ENCODE assay signal across 12 cellular contexts in the genomic region with DNA sequence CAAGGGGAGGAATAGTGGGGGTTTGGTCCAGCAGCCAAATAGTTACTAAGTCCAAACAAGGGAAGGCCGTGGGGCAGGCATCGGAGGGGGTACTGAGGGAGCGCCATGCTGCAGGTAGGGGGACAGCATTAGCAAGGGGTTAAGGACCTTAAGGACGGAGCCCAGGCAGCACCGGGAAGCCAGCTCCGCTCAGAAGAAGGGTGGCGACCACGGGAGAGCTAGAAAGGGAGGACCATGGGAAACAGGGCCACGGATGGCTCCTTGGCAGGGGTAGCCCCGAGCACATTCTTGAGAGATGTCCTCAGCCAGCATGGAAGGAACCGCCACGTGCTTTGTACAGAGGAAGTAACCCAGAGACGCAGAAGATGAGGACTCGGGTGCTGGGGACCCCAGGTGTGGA.
DNase-seq lines count a peak whose midpoint lies in the region; ATAC-seq and TF ChIP-seq lines count a peak whose summit lies in the region.
"Had no signal": no experiment of that assay in that cellular context is flagged by ENCODE, and none has a peak within 500 bp of the region (broad histone marks: within the 10 kb centered on the region; RNA-seq: fewer than 3 reads in every experiment).

No MANE protein-coding gene starts in this region.

- H3K4me3 Mint-ChIP-seq in H9 = no peak overlapping the region
- H3K4me3 Mint-ChIP-seq in central memory CD8-positive, alpha-beta T cell = no peak overlapping the region
- H3K4me3 Mint-ChIP-seq: CD8-positive, alpha-beta memory T cell had no signal

- no peak overlapping the region for H2BK120ac ChIP-seq in H9 (ENCODE audit: low read depth, low read length, poor library complexity, severe bottlenecking)

- intact Hi-C loops in left ventricle myocardium superior (cut with micrococcal nuclease) = loop anchor here (10.0 kb wide), 1 partner anchor 49 kb away; no protein-coding TSS in a partner anchor

- H3K27ac Mint-ChIP-seq in H9 = peak overlapping the region; percentile 50 to 89 (median 70); a peak in 4 of 7 replicates
- peak overlapping the region; percentile 44 for H3K27ac Mint-ChIP-seq in central memory CD8-positive, alpha-beta T cell (ENCODE audit: low read depth)

- no peak for ATAC-seq in central memory CD8-positive, alpha-beta T cell (replicated peaks; ENCODE audit: extremely low read depth, poor library complexity, severe bottlenecking)
- ATAC-seq in left ventricle myocardium superior = peak; percentile 25
- no peak for ATAC-seq in GM21390 (IDR thresholded peaks at IDR 0.05; ENCODE audit: unreplicated experiment)
- ATAC-seq: pancreas had no signal

- H4K20me1 ChIP-seq in H9 (ENCODE audit: control insufficient read depth, insufficient read depth, insufficient read length) = no peaks in the 10 kb centered on the region

- peak overlapping the region; percentile 19; the same call in 1 of the 2 replicates for H3K14ac ChIP-seq in H9 (ENCODE audit: insufficient read depth, low read length)

- no peak overlapping the region for H2BK15ac ChIP-seq in H9 (ENCODE audit: low read depth, low read length)

- peaks cover 0 to under 1% of the 10 kb centered on the region in 2 donors for H3K36me3 ChIP-seq in stomach smooth muscle (ENCODE audit: control insufficient read depth in 2 of 2, insufficient read depth in 2 of 2, low read length in 2 of 2)

- H3K27me3 ChIP-seq in H9 (ENCODE audit: insufficient read depth, low read length) (no peaks in the 10 kb centered on the region), stomach smooth muscle (ENCODE audit: control insufficient read depth in 1 of 2, insufficient read depth in 2 of 2, low read length in 2 of 2) (no peaks in the 10 kb centered on the region)
- H3K27me3 ChIP-seq: pancreas had no signal

- no peak overlapping the region for H2BK20ac ChIP-seq in H9 (ENCODE audit: low read depth, low read length, poor library complexity, severe bottlenecking)

- peaks cover 24 to 33% of the 10 kb centered on the region in 2 experiments for H3K4me1 Mint-ChIP-seq in H9
- no peaks in the 10 kb centered on the region for H3K4me1 Mint-ChIP-seq in central memory CD8-positive, alpha-beta T cell

- H4K8ac ChIP-seq in H9 (replicated peaks; ENCODE audit: insufficient read length, low read depth, low read length) = no peak overlapping the region

- no peaks in the 10 kb centered on the region for H3K27me3 Mint-ChIP-seq in H9 (ENCODE audit: low read depth)
- H3K27me3 Mint-ChIP-seq in central memory CD8-positive, alpha-beta T cell = no peaks in the 10 kb centered on the region
- H3K27me3 Mint-ChIP-seq: CD8-positive, alpha-beta memory T cell had no signal

- H3K4me1 ChIP-seq in H9 (ENCODE audit: insufficient read depth, low read length) (peaks cover 2% of the 10 kb centered on the region; the same call in 1 of the 2 replicates), stomach smooth muscle (ENCODE audit: control insufficient read depth, insufficient read depth, low read length) (peaks cover 57% of the 10 kb centered on the region)

- H2AK5ac ChIP-seq in H9 (ENCODE audit: insufficient read length, low read length) = no peak overlapping the region

- H3K27ac ChIP-seq in H9 (ENCODE audit: insufficient read length, low read depth, low read length) (no peak overlapping the region), stomach smooth muscle (ENCODE audit: low read length) (peak overlapping the region; percentile 75)

- no peak overlapping the region for H2BK12ac ChIP-seq in H9 (ENCODE audit: insufficient read length, low read depth, low read length)

- H3K23ac ChIP-seq in H9 (ENCODE audit: insufficient read length, low read depth, low read length) = no peak overlapping the region

- no CpG with 5 or more reads among the region's 14 CpGs for WGBS in H9 (ENCODE audit: extremely low coverage, insufficient read length, low lambda C conversion rate)

- H3K9me3 ChIP-seq in H9 (ENCODE audit: control insufficient read depth, low read depth, low read length) (no peaks in the 10 kb centered on the region), stomach smooth muscle (ENCODE audit: control insufficient read depth in 2 of 2, low read length in 2 of 2) (no peaks in the 10 kb centered on the region)
- H3K9me3 ChIP-seq: pancreas had no signal

- no peak for TF ChIP-seq CTCF in H9 (conservative IDR thresholded peaks at IDR 0.05)

- no peaks in the 10 kb centered on the region for H3K79me2 ChIP-seq in H9 (ENCODE audit: insufficient read depth, low read length)

- H4K5ac ChIP-seq in H9 (ENCODE audit: insufficient read length, low read depth, low read length) = no peak overlapping the region

- H3K4ac ChIP-seq in H9 (ENCODE audit: low read depth, low read length) = no peak overlapping the region

- in situ Hi-C loops in KBM-7 (cut with MboI; ENCODE audit: low pct_unique_long_range_greater_than_20kb, low sequenced_read_pairs) = no loop called here

- no peak overlapping the region for H3T11ph ChIP-seq in H9 (ENCODE audit: low read length)

- H3K79me1 ChIP-seq in H9 (ENCODE audit: insufficient read depth, low read depth, low read length, poor library complexity, severe bottlenecking) = no peaks in the 10 kb centered on the region

- no peak overlapping the region for H2BK5ac ChIP-seq in H9 (ENCODE audit: insufficient read length, low read length)

- no peak for DNase-seq in H9
- no peak for DNase-seq in central memory CD8-positive, alpha-beta T cell (ENCODE audit: low spot score in 2 of 2)
- no peak for DNase-seq in left ventricle myocardium superior
- no peak for DNase-seq in UCSD-AML1 (lab: John Stamatoyannopoulos, UW; ENCODE audit: unreplicated experiment)
- no peak for DNase-seq in KBM-7
- DNase-seq in COR-L47 (lab: John Stamatoyannopoulos, UW) = no peak
- DNase-seq: CD8-positive, alpha-beta memory T cell; NCI-H2029; T1000 had no signal

- H3K9me3 Mint-ChIP-seq in H9 = no peaks in the 10 kb centered on the region
- H3K9me3 Mint-ChIP-seq in central memory CD8-positive, alpha-beta T cell = no peaks in the 10 kb centered on the region
- H3K9me3 Mint-ChIP-seq: CD8-positive, alpha-beta memory T cell had no signal

- H3K18ac ChIP-seq in H9 (ENCODE audit: insufficient read length, low read depth, low read length) = no peak overlapping the region

- no peaks in the 10 kb centered on the region for H3K23me2 ChIP-seq in H9 (ENCODE audit: insufficient read length, low read depth, low read length, poor library complexity, severe bottlenecking)

- no peak overlapping the region for H2AFZ ChIP-seq in H9 (ENCODE audit: low read length)

- no peak overlapping the region for H3K4me3 ChIP-seq in stomach smooth muscle (ENCODE audit: low read length in 2 of 2)
- H3K4me3 ChIP-seq: pancreas had no signal

- peaks cover 0 to 4% (median 0%) of the 10 kb centered on the region in 3 experiments; a peak in 3 of 7 replicates for H3K36me3 Mint-ChIP-seq in H9 (ENCODE audit: insufficient read depth in 1 of 3, low read depth in 3 of 3)
- H3K36me3 Mint-ChIP-seq in central memory CD8-positive, alpha-beta T cell (ENCODE audit: insufficient read depth) = no peaks in the 10 kb centered on the region
- H3K36me3 Mint-ChIP-seq: CD8-positive, alpha-beta memory T cell had no signal

- no peak overlapping the region for H3K4me2 ChIP-seq in H9 (ENCODE audit: insufficient read depth, insufficient read length, low read length)

- H4K91ac ChIP-seq in H9 (ENCODE audit: insufficient read length, low read depth, low read length) = no peak overlapping the region

- no peak overlapping the region for H3K9ac ChIP-seq in H9 (ENCODE audit: extremely low read depth, insufficient read length, low read length)
- no peak overlapping the region for H3K9ac ChIP-seq in stomach smooth muscle (ENCODE audit: low read length in 2 of 2)

- no peak overlapping the region for H3K56ac ChIP-seq in H9 (ENCODE audit: insufficient read length, low read depth, low read length)
